Comparison of ENCODE assay signal across 1 cellular context in genomic region chr16:58629681-58630640, GRCh38.
TF ChIP-seq lines count a peak whose summit lies in the region.

TSS of gene CNOT1 (minus strand) at chr16:58629826. CDS start at chr16:58599337, 30,489 bp downstream.

TF ChIP-seq in HEK293, 187 proteins besides CTCF, POLR2A, EP300 and RAD21 (continued from another document and continues in another):
- TF ChIP-seq ZBTB26 (tag by site-specific recombination; optimal IDR thresholded peaks at IDR 0.05) (peak; percentile 79), ZNF626 (tag by site-specific recombination; IDR thresholded peaks at IDR 0.05) (no peak), ZNF571 (tag by site-specific recombination; IDR thresholded peaks at IDR 0.05) (no peak), TRIM28 (IDR thresholded peaks at IDR 0.05; ENCODE audit: borderline replicate concordance, low read length) (no peak), SCRT1 (tag by site-specific recombination; IDR thresholded peaks at IDR 0.05; ENCODE audit: borderline replicate concordance) (peak; percentile 62; the same call in 1 of the 2 replicates), SCRT2 (tag by site-specific recombination; IDR thresholded peaks at IDR 0.05) (no peak), OSR2 (tag by site-specific recombination; IDR thresholded peaks at IDR 0.05) (no peak), ZNF174 (tag by site-specific recombination; IDR thresholded peaks at IDR 0.05) (no peak), ZSCAN18 (tag by site-specific recombination; IDR thresholded peaks at IDR 0.05) (no peak), PRDM10 (tag by site-specific recombination; IDR thresholded peaks at IDR 0.05) (peak; percentile 92), SALL2 (tag by site-specific recombination; IDR thresholded peaks at IDR 0.05; ENCODE audit: borderline replicate concordance) (no peak), ZNF548 (tag by site-specific recombination; IDR thresholded peaks at IDR 0.05) (no peak), SP2 (tag by site-specific recombination; IDR thresholded peaks at IDR 0.05) (peak; percentile 98), ZFP69B (tag by site-specific recombination; IDR thresholded peaks at IDR 0.05) (peak; percentile 69; the same call in 1 of the 2 replicates), AEBP2 (tag by site-specific recombination; IDR thresholded peaks at IDR 0.05; ENCODE audit: borderline replicate concordance) (no peak), MYNN (tag by site-specific recombination; IDR thresholded peaks at IDR 0.05; ENCODE audit: borderline replicate concordance) (no peak), ZFHX2 (tag by site-specific recombination; conservative IDR thresholded peaks at IDR 0.05) (no peak), ZNF133 (tag by site-specific recombination; IDR thresholded peaks at IDR 0.05) (no peak), ZNF121 (tag by site-specific recombination; IDR thresholded peaks at IDR 0.05) (no peak), HOXD13 (CRISPR knock-in tag; IDR thresholded peaks at IDR 0.05; ENCODE audit: borderline replicate concordance) (no peak), ZBTB8A (tag by site-specific recombination; IDR thresholded peaks at IDR 0.05) (0 out of 2 replicates have a peak, but pooled peaks have one; percentile 37), ZNF37A (tag by site-specific recombination; IDR thresholded peaks at IDR 0.05) (no peak), ZNF48 (tag by site-specific recombination; IDR thresholded peaks at IDR 0.05) (no peak), ZNF394 (tag by site-specific recombination; IDR thresholded peaks at IDR 0.05; ENCODE audit: borderline replicate concordance) (peak; percentile 35; the same call in 1 of the 2 replicates), ZNF514 (tag by site-specific recombination; IDR thresholded peaks at IDR 0.05) (no peak), ZNF558 (tag by site-specific recombination; IDR thresholded peaks at IDR 0.05) (no peak), ZNF530 (tag by site-specific recombination; IDR thresholded peaks at IDR 0.05; ENCODE audit: low read depth) (no peak), ZNF701 (tag by site-specific recombination; IDR thresholded peaks at IDR 0.05) (no peak), WT1 (tag by site-specific recombination; IDR thresholded peaks at IDR 0.05) (no peak), ZNF639 (tag by site-specific recombination; IDR thresholded peaks at IDR 0.05) (peak; percentile 42; the same call in 1 of the 2 replicates), ZSCAN23 (tag by site-specific recombination; IDR thresholded peaks at IDR 0.05) (no peak), PBX3 (CRISPR knock-in tag; IDR thresholded peaks at IDR 0.05) (no peak), ZNF239 (tag by site-specific recombination; IDR thresholded peaks at IDR 0.05) (no peak), ZNF16 (tag by site-specific recombination; IDR thresholded peaks at IDR 0.05; ENCODE audit: low read depth) (no peak), ZNF280C (tag by site-specific recombination; IDR thresholded peaks at IDR 0.05) (no peak), ZNF518A (tag by site-specific recombination; conservative IDR thresholded peaks at IDR 0.05; ENCODE audit: low read depth) (no peak), ZBTB20 (tag by site-specific recombination; IDR thresholded peaks at IDR 0.05) (peak; percentile 89), ZNF670 (tag by site-specific recombination; IDR thresholded peaks at IDR 0.05; ENCODE audit: low read depth) (no peak), ZNF2 (tag by site-specific recombination; IDR thresholded peaks at IDR 0.05) (peak; percentile 31; the same call in 1 of the 2 replicates), ZNF521 (tag by site-specific recombination; IDR thresholded peaks at IDR 0.05) (no peak), ZNF274 (IDR thresholded peaks at IDR 0.05; ENCODE audit: low read length) (no peak), ZNF274 (tag by site-specific recombination; IDR thresholded peaks at IDR 0.05; ENCODE audit: borderline replicate concordance) (no peak), ZNF10 (tag by site-specific recombination; IDR thresholded peaks at IDR 0.05) (0 out of 2 replicates have a peak, but pooled peaks have one; percentile 42), ELK4 (IDR thresholded peaks at IDR 0.05; ENCODE audit: borderline replicate concordance, low read depth, low read length) (no peak)
